ENCODE assay signal across 7 cellular contexts in the genomic region with DNA sequence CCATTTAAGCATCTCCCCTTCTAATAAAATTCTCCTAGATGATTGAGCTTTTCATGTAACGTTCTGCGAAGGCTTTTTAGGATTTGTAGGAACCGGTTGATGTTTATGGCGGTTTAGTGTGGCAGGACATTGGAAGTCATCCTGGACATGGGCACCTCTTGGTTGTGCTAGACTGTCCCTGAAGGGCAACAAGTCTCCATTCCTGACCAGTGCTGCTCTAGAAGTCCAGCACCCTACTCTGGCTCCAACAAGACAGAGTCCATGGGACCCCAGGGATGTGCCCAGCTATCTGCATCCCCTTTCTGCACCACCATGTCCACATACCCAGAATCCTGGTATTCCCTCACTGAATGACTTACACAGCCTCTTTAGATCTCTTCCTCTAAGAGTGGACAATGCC. TPM values are rescaled to one million over a fixed set of nuclear protein-coding genes. Genes with fewer than 3 reads are reported as not detected.
"Had no signal": no experiment of that assay in that cellular context is flagged by ENCODE, and none has a peak within 500 bp of the region (broad histone marks: within the 10 kb centered on the region; RNA-seq: fewer than 3 reads in every experiment).

No MANE protein-coding gene starts in this region.

- H3K27ac ChIP-seq: HL-60 had no signal

- H3K4me3 ChIP-seq: K562 had no signal

- H3K27ac Mint-ChIP-seq: IgD-negative memory B cell had no signal

- FAIRE-seq: HepG2, HTR-8/SVneo, K562 had no signal

- H3K4me1 Mint-ChIP-seq: IgD-negative memory B cell had no signal

- DNase-seq: IMR-90 had no signal

- H3K4me3 Mint-ChIP-seq: IgD-negative memory B cell had no signal

- H3K36me3 Mint-ChIP-seq: IgD-negative memory B cell had no signal

- H3K9me3 Mint-ChIP-seq: IgD-negative memory B cell had no signal

RNA-seq across cellular contexts. Expression of gene KCNAB1, which starts 46.4 kb away (rescaled TPM):
- total RNA-seq: HepG2, HT-29 had no signal
- polyA plus RNA-seq: HepG2 had no signal
